26 cellular contexts compared by ENCODE assay signal in the genomic region with DNA sequence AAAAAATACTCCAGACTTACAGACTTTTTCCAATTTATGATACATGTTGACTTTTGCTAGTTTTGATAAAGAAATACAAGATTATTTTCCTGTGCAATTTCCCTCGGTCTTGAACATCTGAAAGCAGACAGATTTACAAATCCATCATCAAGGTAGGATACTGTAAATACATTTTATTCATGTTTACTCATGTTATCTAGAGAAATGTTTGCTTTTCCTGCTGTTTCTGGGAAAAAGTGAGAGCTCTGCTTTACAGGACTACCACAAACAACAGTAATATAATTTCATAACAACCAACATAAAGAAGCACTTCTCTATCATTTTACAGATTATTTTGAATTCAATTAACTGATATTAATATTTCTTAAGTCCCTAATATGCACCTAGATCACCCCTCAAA.
"Had no signal": no experiment of that assay in that cellular context is flagged by ENCODE, and none has a peak within 500 bp of the region (broad histone marks: within the 10 kb centered on the region; RNA-seq: fewer than 3 reads in every experiment).

No MANE protein-coding gene starts in this region.

- H3K4me3 ChIP-seq: stomach, suprapubic skin, testis, thoracic aorta, thyroid gland, tibial nerve, transverse colon, upper lobe of left lung, upper lobe of right lung, uterus, vagina had no signal

- H3K4me1 ChIP-seq: stomach, suprapubic skin, testis, thyroid gland, tibial nerve, transverse colon, upper lobe of left lung, upper lobe of right lung, uterus, vagina had no signal

- DNase-seq: stimulated activated CD4-positive, alpha-beta T cell treated with anti-CD3 and anti-CD28 coated beads, Interleukin-2, amount 100 ng/mL, for 48 hours; stimulated activated CD4-positive, alpha-beta T cell treated with anti-CD3 and anti-CD28 coated beads, Interleukin-4, amount 100 ng/mL, for 1 hour; stimulated activated CD4-positive, alpha-beta T cell treated with anti-CD3 and anti-CD28 coated beads, Interleukin-4, amount 100 ng/mL, for 24 hours; stimulated activated CD4-positive, alpha-beta T cell treated with anti-CD3 and anti-CD28 coated beads, Interleukin-4, amount 100 ng/mL, for 4 hours; stimulated activated CD8-positive, alpha-beta memory T cell treated with anti-CD3 and anti-CD28 coated beads, Interleukin-4, amount 100 ng/mL, for 48 hours; stimulated activated naive B cell treated with anti-CD40 and anti-IgM and Interleukin-4, amounts not matched to agents 10 μg/mL and 1 μg/mL and 100 μg/mL, for 72 hours; stimulated activated naive CD4-positive, alpha-beta T cell; stimulated activated naive CD4-positive, alpha-beta T cell treated with Interleukin-2 at 50 U/mL for 16 hours; stimulated activated naive CD8-positive, alpha-beta T cell treated with anti-CD3 and anti-CD28 coated beads, Interleukin-15, amount 100 ng/mL, for 72 hours; stimulated activated naive CD8-positive, alpha-beta T cell treated with anti-CD3 and anti-CD28 coated beads, Interleukin-15, Interleukin-2, amounts not matched to agents 100 U/mL and 50 U/mL, for 24 hours; stomach; substantia nigra; testis; thyroid gland; transverse colon; trophoblast cell; upper lobe of left lung; upper lobe of right lung; uterus had no signal

- H3K27ac ChIP-seq: stomach, suprapubic skin, testis, thoracic aorta, thyroid gland, tibial nerve, transverse colon, upper lobe of left lung, upper lobe of right lung, uterus, vagina had no signal

- FAIRE-seq: urothelium cell line had no signal

- H3K36me3 ChIP-seq: stomach, suprapubic skin, thoracic aorta, thyroid gland, tibial nerve, transverse colon, upper lobe of left lung, upper lobe of right lung, uterus, vagina had no signal

- H3K9me3 ChIP-seq: stomach, suprapubic skin, testis, thoracic aorta, thyroid gland, tibial nerve, transverse colon, upper lobe of left lung, upper lobe of right lung, uterus, vagina had no signal

- H3K27me3 ChIP-seq: stomach, testis, thyroid gland, tibial nerve, transverse colon, upper lobe of left lung, upper lobe of right lung, uterus, vagina had no signal

- ATAC-seq: stimulated activated effector memory CD8-positive, alpha-beta T cell treated with anti-CD3 and anti-CD28 coated beads, Interleukin-12 subunit alpha, Interleukin-12 subunit beta, amount 100 ng/mL, for 72 hours; stimulated activated memory B cell treated with anti-CD40 and anti-IgM and Interleukin-4, amounts not matched to agents 10 μg/mL and 1 μg/mL and 100 μg/mL, for 72 hours; stimulated activated naive B cell treated with anti-CD40 and anti-IgM and Interleukin-4, amounts not matched to agents 10 μg/mL and 1 μg/mL and 100 μg/mL, for 72 hours; stimulated activated naive CD8-positive, alpha-beta T cell treated with anti-CD3 and anti-CD28 coated beads, Interleukin-15, amount 100 ng/mL, for 72 hours; stimulated activated naive CD8-positive, alpha-beta T cell treated with anti-CD3 and anti-CD28 coated beads, Interleukin-15, Interleukin-2, amounts not matched to agents 100 U/mL and 50 U/mL, for 24 hours; upper lobe of right lung had no signal
